In the genomic region with DNA sequence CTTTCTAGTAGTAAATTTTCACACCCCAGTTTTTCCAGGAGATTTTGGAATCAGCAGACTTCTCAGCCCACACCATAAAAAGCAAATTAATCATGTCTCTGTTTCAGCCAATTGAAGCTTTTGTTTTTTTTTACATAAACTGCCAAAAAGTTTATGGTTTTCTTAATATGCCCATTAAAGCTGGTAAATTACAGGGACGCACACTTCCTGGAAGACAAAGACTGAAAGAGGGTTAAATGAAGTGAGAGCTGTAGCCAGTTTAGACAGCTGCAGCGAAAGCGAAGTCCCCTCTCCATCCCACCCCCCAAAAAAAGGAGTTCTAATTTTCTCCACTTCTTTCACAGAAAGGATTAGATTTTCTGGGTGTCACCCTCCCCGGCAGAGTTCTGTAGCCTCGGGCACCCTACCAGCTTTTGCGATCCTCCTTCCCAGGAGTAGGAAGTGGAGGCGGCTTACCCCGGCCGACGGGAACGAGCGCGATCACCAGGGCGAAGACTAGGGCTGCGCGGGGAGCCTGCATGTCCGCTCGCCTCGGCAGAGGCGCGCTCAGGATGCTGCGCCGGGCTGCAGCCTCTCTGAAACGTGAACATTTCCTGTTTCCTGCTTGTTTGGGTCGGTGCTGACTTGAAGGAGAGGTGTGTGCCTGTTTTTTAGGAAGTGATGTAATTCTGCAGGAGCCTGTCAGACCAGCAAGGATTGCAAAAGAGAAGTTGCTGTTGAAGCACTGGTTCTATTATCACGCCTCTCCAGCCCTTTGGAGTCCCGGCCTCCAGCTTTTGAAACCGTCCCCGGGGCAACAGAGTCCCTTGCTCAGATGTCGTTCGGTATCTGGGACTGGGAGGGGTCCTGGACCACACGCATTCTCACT, we compare ENCODE assay signal across 8 cellular contexts. TPM values are rescaled to one million over a fixed set of nuclear protein-coding genes. Genes with fewer than 3 reads are reported as not detected.
DNase-seq lines count a peak whose midpoint lies in the region; ATAC-seq and TF ChIP-seq lines count a peak whose summit lies in the region.

A gene with protein sequence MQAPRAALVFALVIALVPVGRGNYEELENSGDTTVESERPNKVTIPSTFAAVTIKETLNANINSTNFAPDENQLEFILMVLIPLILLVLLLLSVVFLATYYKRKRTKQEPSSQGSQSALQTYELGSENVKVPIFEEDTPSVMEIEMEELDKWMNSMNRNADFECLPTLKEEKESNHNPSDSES (minus strand): TSS at position 584 of the 868 bp plus-strand sequence. CDS start 64 bp downstream, at position 520.

- H3K36me3 ChIP-seq in PC-3 (ENCODE audit: low read depth, low read length), result no peaks in the 10 kb centered on the region
- H3K36me3 ChIP-seq in neural cell (ENCODE audit: insufficient read depth, low read length), result no peaks in the 10 kb centered on the region

- H3K4me3 ChIP-seq in PC-3 (ENCODE audit: low read length) (peak within 1 kb of the TSS; percentile 82), neural cell (ENCODE audit: low read length) (peak within 1 kb of the TSS; percentile 58)

- no peaks in the 10 kb centered on the region for H3K9me3 ChIP-seq in PC-3 (ENCODE audit: low read length)
- H3K9me3 ChIP-seq in neural cell (ENCODE audit: low read length), result no peaks in the 10 kb centered on the region

- peaks cover 36% of the 10 kb centered on the region for H3K4me1 ChIP-seq in PC-3 (ENCODE audit: insufficient read depth, low read length)

- POLR2A ChIA-PET in PC-3 (lab: Charles Lee; ENCODE audit: unreplicated experiment), result interaction anchor here (0.6 kb wide), 1 partner anchor 17 kb away, joined by 3 read pairs; no protein-coding TSS in a partner anchor

- TF ChIP-seq RAD21 in neural cell (conservative IDR thresholded peaks at IDR 0.05), result no peak

- H3F3A ChIP-seq in PC-3 (ENCODE audit: low read length, unreplicated experiment) (no peaks in the 10 kb centered on the region), neural cell (ENCODE audit: insufficient read depth, low read length, poor library complexity, severe bottlenecking) (no peaks in the 10 kb centered on the region)

- BruUV-seq in PC-3 (replicated peaks; lab: Mats Ljungman, UMichigan), result TSS peak; percentile 61

- H2AFZ ChIP-seq in PC-3 (ENCODE audit: low read length) (peak within 1 kb of the TSS; percentile 91), neural cell (ENCODE audit: low read depth, low read length) (no peak within 1 kb of the TSS)

- no peak for TF ChIP-seq CTCF in PC-3 (conservative IDR thresholded peaks at IDR 0.05; ENCODE audit: low read depth, low read length)
- no peak for TF ChIP-seq CTCF in neural cell (IDR thresholded peaks at IDR 0.05; ENCODE audit: poor library complexity, severe bottlenecking)

- TF ChIP-seq EP300 in neural cell (conservative IDR thresholded peaks at IDR 0.05; ENCODE audit: poor library complexity, severe bottlenecking), result no peak

- DNase-seq in AML-193 (lab: John Stamatoyannopoulos, UW), result peak; percentile 96 to 98
- peak; percentile 67 for DNase-seq in PC-3
- peak; percentile 76 to 79 for DNase-seq in activated T-cell treated with anti-CD3 and anti-CD28 coated beads, Interleukin-2, amount 50 U/mL, for 72 hours
- DNase-seq in fibroblast of peridontal ligament (ENCODE audit: extremely low read depth), result peak; percentile 38
- peak; percentile 70 for DNase-seq in stimulated activated naive CD8-positive, alpha-beta T cell treated with anti-CD3 and anti-CD28 coated beads, Interleukin-15, Interleukin-2, amounts not matched to agents 100 U/mL and 50 U/mL, for 24 hours

- ATAC-seq in GM18873 (IDR thresholded peaks at IDR 0.05; ENCODE audit: low FRiP score, unreplicated experiment) (peak; percentile 58), HG03135 (IDR thresholded peaks at IDR 0.05; ENCODE audit: unreplicated experiment) (peak; percentile 90), PC-3 (peak; percentile 65)
- ATAC-seq in activated T-cell treated with anti-CD3 and anti-CD28 coated beads, Interleukin-2, amount 50 U/mL, for 72 hours (replicated peaks in 1 of 2), result peak; percentile 97 to 98
- ATAC-seq in stimulated activated naive CD8-positive, alpha-beta T cell treated with anti-CD3 and anti-CD28 coated beads, Interleukin-15, Interleukin-2, amounts not matched to agents 100 U/mL and 50 U/mL, for 24 hours, result peak; percentile 84

- H3K79me2 ChIP-seq in PC-3 (ENCODE audit: low read length) (0 out of 2 replicates have a peak, but pooled peaks cover 6% of the 10 kb centered on the region), neural cell (replicated peaks; ENCODE audit: insufficient read depth, low read length) (no peaks in the 10 kb centered on the region)

- peak within 1 kb of the TSS; percentile 95 for H3K27ac Mint-ChIP-seq in activated T-cell treated with anti-CD3 and anti-CD28 coated beads, Interleukin-2, amount 50 U/mL, for 72 hours

- H3K27ac ChIP-seq in PC-3 (ENCODE audit: low read length), result peak within 1 kb of the TSS; percentile 90
- no peak within 1 kb of the TSS for H3K27ac ChIP-seq in neural cell (ENCODE audit: low read length)

- H3K36me3 Mint-ChIP-seq in activated T-cell treated with anti-CD3 and anti-CD28 coated beads, Interleukin-2, amount 50 U/mL, for 72 hours (ENCODE audit: insufficient read depth in 2 of 2), result no peaks in the 10 kb centered on the region

- H3K4me2 ChIP-seq in PC-3 (ENCODE audit: low read length) (peak within 1 kb of the TSS; percentile 95), neural cell (ENCODE audit: low read length) (peak within 1 kb of the TSS; percentile 41)

- H3K4me3 Mint-ChIP-seq in activated T-cell treated with anti-CD3 and anti-CD28 coated beads, Interleukin-2, amount 50 U/mL, for 72 hours, result peak within 1 kb of the TSS; percentile 93 to 96

- intact Hi-C loops in PC-3 (cut with micrococcal nuclease), result loop anchor here (5.0 kb wide), 1 partner anchor 58 kb away; no protein-coding TSS in a partner anchor

- H3K9me2 ChIP-seq in PC-3 (replicated peaks; ENCODE audit: low read length), result no peaks in the 10 kb centered on the region
- H3K9me2 ChIP-seq in neural cell (ENCODE audit: insufficient read depth, low read length), result no peaks in the 10 kb centered on the region

- H4K20me1 ChIP-seq in PC-3 (ENCODE audit: low read length), result no peaks in the 10 kb centered on the region
- no peaks in the 10 kb centered on the region for H4K20me1 ChIP-seq in neural cell (ENCODE audit: insufficient read depth)

- H3K9ac ChIP-seq in PC-3 (ENCODE audit: low read length), result peak within 1 kb of the TSS; percentile 78
- H3K9ac ChIP-seq in neural cell (ENCODE audit: low read length), result no peak within 1 kb of the TSS

- H3K9me3 Mint-ChIP-seq in activated T-cell treated with anti-CD3 and anti-CD28 coated beads, Interleukin-2, amount 50 U/mL, for 72 hours, result no peaks in the 10 kb centered on the region

- CTCF ChIA-PET in PC-3 (lab: Charles Lee), result interaction anchor here (0.6 kb wide), 1 partner anchor 170 kb away, joined by 4 read pairs; no protein-coding TSS in a partner anchor

- H3K27me3 ChIP-seq in PC-3 (ENCODE audit: low read length) (no peaks in the 10 kb centered on the region), neural cell (ENCODE audit: insufficient read depth, low read depth, low read length) (peaks cover 22% of the 10 kb centered on the region)

- peaks cover 69% of the 10 kb centered on the region for H3K4me1 Mint-ChIP-seq in activated T-cell treated with anti-CD3 and anti-CD28 coated beads, Interleukin-2, amount 50 U/mL, for 72 hours (ENCODE audit: low read depth)

- H3K27me3 Mint-ChIP-seq in activated T-cell treated with anti-CD3 and anti-CD28 coated beads, Interleukin-2, amount 50 U/mL, for 72 hours (ENCODE audit: low read depth), result no peaks in the 10 kb centered on the region

TF ChIP-seq in neural cell, 6 proteins besides CTCF, POLR2A, EP300 and RAD21:
- TF ChIP-seq TAF1 (IDR thresholded peaks at IDR 0.05; ENCODE audit: low read depth), result no peak
- TF ChIP-seq, protein P1, sequence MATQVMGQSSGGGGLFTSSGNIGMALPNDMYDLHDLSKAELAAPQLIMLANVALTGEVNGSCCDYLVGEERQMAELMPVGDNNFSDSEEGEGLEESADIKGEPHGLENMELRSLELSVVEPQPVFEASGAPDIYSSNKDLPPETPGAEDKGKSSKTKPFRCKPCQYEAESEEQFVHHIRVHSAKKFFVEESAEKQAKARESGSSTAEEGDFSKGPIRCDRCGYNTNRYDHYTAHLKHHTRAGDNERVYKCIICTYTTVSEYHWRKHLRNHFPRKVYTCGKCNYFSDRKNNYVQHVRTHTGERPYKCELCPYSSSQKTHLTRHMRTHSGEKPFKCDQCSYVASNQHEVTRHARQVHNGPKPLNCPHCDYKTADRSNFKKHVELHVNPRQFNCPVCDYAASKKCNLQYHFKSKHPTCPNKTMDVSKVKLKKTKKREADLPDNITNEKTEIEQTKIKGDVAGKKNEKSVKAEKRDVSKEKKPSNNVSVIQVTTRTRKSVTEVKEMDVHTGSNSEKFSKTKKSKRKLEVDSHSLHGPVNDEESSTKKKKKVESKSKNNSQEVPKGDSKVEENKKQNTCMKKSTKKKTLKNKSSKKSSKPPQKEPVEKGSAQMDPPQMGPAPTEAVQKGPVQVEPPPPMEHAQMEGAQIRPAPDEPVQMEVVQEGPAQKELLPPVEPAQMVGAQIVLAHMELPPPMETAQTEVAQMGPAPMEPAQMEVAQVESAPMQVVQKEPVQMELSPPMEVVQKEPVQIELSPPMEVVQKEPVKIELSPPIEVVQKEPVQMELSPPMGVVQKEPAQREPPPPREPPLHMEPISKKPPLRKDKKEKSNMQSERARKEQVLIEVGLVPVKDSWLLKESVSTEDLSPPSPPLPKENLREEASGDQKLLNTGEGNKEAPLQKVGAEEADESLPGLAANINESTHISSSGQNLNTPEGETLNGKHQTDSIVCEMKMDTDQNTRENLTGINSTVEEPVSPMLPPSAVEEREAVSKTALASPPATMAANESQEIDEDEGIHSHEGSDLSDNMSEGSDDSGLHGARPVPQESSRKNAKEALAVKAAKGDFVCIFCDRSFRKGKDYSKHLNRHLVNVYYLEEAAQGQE (IDR thresholded peaks at IDR 0.05; ENCODE audit: borderline replicate concordance), result no peak
- no peak for TF ChIP-seq EZH2 (IDR thresholded peaks at IDR 0.05; ENCODE audit: borderline replicate concordance, insufficient read depth, low read length, poor library complexity, severe bottlenecking)

RNA-seq across cellular contexts. Expression of the gene that starts here (rescaled TPM):
- 3.6 and 8.1 TPM in 2 replicates for total RNA-seq in PC-3 (2014; rRNA removed)
- 10 to 100 TPM; 16.8 to 22.0 TPM for total RNA-seq in activated T-cell treated with anti-CD3 and anti-CD28 coated beads, Interleukin-2, amount 50 U/mL, for 72 hours
- 0.04 TPM in 1 of 2 replicates, not detected in the other for polyA plus RNA-seq in neural cell
- not detected in 2 replicates for polyA minus RNA-seq in neural cell

Comparison
In these comparisons a context has a peak if more than half of its experiments do, and no peak if none do; other contexts are left out.
1. DNase-seq: peak in every context shown above with its lines; median percentile 97 in AML-193; 78 in activated T-cell treated with anti-CD3 and anti-CD28 coated beads, Interleukin-2, amount 50 U/mL, for 72 hours; 70 in stimulated activated naive CD8-positive, alpha-beta T cell treated with anti-CD3 and anti-CD28 coated beads, Interleukin-15, Interleukin-2, amounts not matched to agents 100 U/mL and 50 U/mL, for 24 hours; 67 in PC-3; 38 in fibroblast of peridontal ligament.